ENCODE assay signal across 4 cellular contexts in genomic region chr6:5357486-5357885, GRCh38.
TF ChIP-seq lines count a peak whose summit lies in the region.

No MANE protein-coding gene starts in this region.

TF ChIP-seq in HepG2, 621 proteins besides CTCF, POLR2A, EP300 and RAD21:
- TF ChIP-seq DZIP1 (CRISPR knock-in tag; IDR thresholded peaks at IDR 0.05) = no peak
- TF ChIP-seq MAFF (IDR thresholded peaks at IDR 0.05; ENCODE audit: low read depth, low read length) = peak; percentile 77
- peak; percentile 70 to 83 for TF ChIP-seq MAFK (conservative IDR thresholded peaks at IDR 0.05 in 1 of 2, IDR thresholded peaks at IDR 0.05 in 1 of 2; ENCODE audit: low read length in 2 of 2)

TF ChIP-seq in IMR-90, 13 proteins besides CTCF, POLR2A, EP300 and RAD21:
- TF ChIP-seq RCOR1 (IDR thresholded peaks at IDR 0.05; ENCODE audit: insufficient replicate concordance, low read length) (no peak), MAFK (IDR thresholded peaks at IDR 0.05; ENCODE audit: low read depth, low read length) (peak; percentile 54; the same call in 1 of the 2 replicates), SMC3 (IDR thresholded peaks at IDR 0.05; ENCODE audit: low read depth, low read length) (no peak), CEBPB (IDR thresholded peaks at IDR 0.05; ENCODE audit: low read depth, low read length) (no peak), NFE2L2 (IDR thresholded peaks at IDR 0.05; ENCODE audit: low read depth, low read length) (no peak), RFX5 (IDR thresholded peaks at IDR 0.05; ENCODE audit: low read depth, low read length) (no peak), BHLHE40 (IDR thresholded peaks at IDR 0.05; ENCODE audit: low read depth, low read length) (no peak)

TF ChIP-seq in K562, 482 proteins besides CTCF, POLR2A, EP300 and RAD21:
- TF ChIP-seq HNRNPLL (IDR thresholded peaks at IDR 0.05; ENCODE audit: low read depth, low read length, poor library complexity, severe bottlenecking) (no peak), MCM3 (IDR thresholded peaks at IDR 0.05) (no peak), ZNF316 (IDR thresholded peaks at IDR 0.05) (peak; percentile 66; the same call in 1 of the 2 replicates), POLR2B (IDR thresholded peaks at IDR 0.05; ENCODE audit: low read depth, partially characterized antibody) (no peak), NFRKB (IDR thresholded peaks at IDR 0.05; ENCODE audit: low read depth) (no peak), MAFG (tag; conservative IDR thresholded peaks at IDR 0.05) (0 out of 2 replicates have a peak, but pooled peaks have one; percentile 12), C11orf30 (IDR thresholded peaks at IDR 0.05; ENCODE audit: low read depth) (peak; percentile 41; the same call in 1 of the 2 replicates), SMARCA4 (IDR thresholded peaks at IDR 0.05) (no peak), MAFK (IDR thresholded peaks at IDR 0.05; ENCODE audit: low read length) (0 out of 2 replicates have a peak, but pooled peaks have one; percentile 17), CHAMP1 (IDR thresholded peaks at IDR 0.05) (no peak), MAFF (IDR thresholded peaks at IDR 0.05; ENCODE audit: low read length) (0 out of 2 replicates have a peak, but pooled peaks have one; percentile 46)

TF ChIP-seq in H1, 55 proteins besides CTCF, POLR2A, EP300 and RAD21:
- TF ChIP-seq RFX5 (IDR thresholded peaks at IDR 0.05; ENCODE audit: borderline replicate concordance, low read depth, low read length) (no peak), KDM4A (IDR thresholded peaks at IDR 0.05; ENCODE audit: low read depth, low read length, severe bottlenecking) (no peak), POLR2AphosphoS5 (IDR thresholded peaks at IDR 0.05; ENCODE audit: low read depth, low read length) (no peak), EZH2 (IDR thresholded peaks at IDR 0.05; ENCODE audit: low read depth, low read length, severe bottlenecking) (no peak), MAX (IDR thresholded peaks at IDR 0.05) (no peak), TEAD4 (IDR thresholded peaks at IDR 0.05; ENCODE audit: low read depth, low read length) (no peak), RNF2 (IDR thresholded peaks at IDR 0.05; ENCODE audit: borderline replicate concordance, low read depth, low read length, missing control alignments, poor library complexity, severe bottlenecking) (no peak)
